In the genomic region with DNA sequence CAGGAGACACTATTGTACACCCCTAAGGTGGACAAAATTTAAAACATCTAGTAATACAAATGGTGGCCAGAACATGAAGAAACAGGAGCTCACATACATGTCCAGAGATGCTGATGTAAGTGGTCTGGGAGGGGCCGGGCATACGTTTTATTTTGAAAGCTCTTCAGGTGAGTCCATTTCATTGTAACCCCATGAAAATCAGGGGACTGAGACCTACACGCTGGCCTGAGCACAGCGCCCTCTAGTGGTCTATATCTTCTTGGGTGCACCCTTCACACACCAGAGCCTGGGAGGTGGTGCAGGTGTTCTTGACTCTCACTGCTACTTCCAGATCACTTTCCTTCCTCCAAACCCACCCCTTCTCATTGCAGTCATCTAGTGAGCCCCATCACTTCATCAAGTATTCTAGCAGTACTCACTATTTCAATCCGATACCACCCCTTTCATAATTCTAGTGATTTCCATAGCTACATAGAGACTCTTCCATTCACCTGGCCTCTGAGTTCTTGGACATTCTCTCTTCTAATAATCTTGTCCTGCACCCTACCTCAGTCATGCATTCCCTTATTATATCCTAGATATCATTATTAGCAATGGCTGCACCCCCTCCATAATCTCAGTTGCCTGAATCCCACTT, we compare ENCODE assay signal across 9 cellular contexts. TPM values are rescaled to one million over a fixed set of nuclear protein-coding genes. Genes with fewer than 3 reads are reported as not detected.
DNase-seq lines count a peak whose midpoint lies in the region; ATAC-seq, FAIRE-seq and TF ChIP-seq lines count a peak whose summit lies in the region.
"Had no signal": no experiment of that assay in that cellular context is flagged by ENCODE, and none has a peak within 500 bp of the region (broad histone marks: within the 10 kb centered on the region; RNA-seq: fewer than 3 reads in every experiment).

No MANE protein-coding gene starts in this region.

- H3K9me3 Mint-ChIP-seq in osteocyte (ENCODE audit: unreplicated experiment) = no peaks in the 10 kb centered on the region

- peak; percentile 25 for ATAC-seq in GM19468 (IDR thresholded peaks at IDR 0.05; ENCODE audit: extremely low read depth, unreplicated experiment)

- DNase-seq in D341Med (ENCODE audit: low spot score) = peak; percentile 63
- peak; percentile 12 for DNase-seq in MG63
- DNase-seq in activated CD4-positive, alpha-beta T cell treated with anti-CD3 and anti-CD28 coated beads for 4 hours = peak; percentile 55 to 56
- DNase-seq in effector memory CD4-positive, alpha-beta T cell = peak; percentile 23 to 42 (median 23)
- no peak for DNase-seq in osteocyte (ENCODE audit: extremely low spot score, unreplicated experiment)
- no peak for DNase-seq in frontal cortex (ENCODE audit: low spot score in 2 of 2)
- DNase-seq in NCI-H226 = no peak

- peaks cover 30% of the 10 kb centered on the region for H3K4me1 Mint-ChIP-seq in osteocyte (ENCODE audit: unreplicated experiment)

- no peak overlapping the region for H3K27ac Mint-ChIP-seq in osteocyte (ENCODE audit: unreplicated experiment)

- no peaks in the 10 kb centered on the region for H3K36me3 ChIP-seq in MG63
- H3K36me3 ChIP-seq in effector memory CD4-positive, alpha-beta T cell (ENCODE audit: control insufficient read depth, insufficient read depth, low read length) = no peaks in the 10 kb centered on the region

- TF ChIP-seq CTCF in osteocyte (IDR thresholded peaks at IDR 0.05) = peak; percentile 71

- no peak for FAIRE-seq in frontal cortex (lab: Jason Lieb, UNC)

- H3K4me3 ChIP-seq in MG63 = no peak overlapping the region
- H3K4me3 ChIP-seq in effector memory CD4-positive, alpha-beta T cell (ENCODE audit: insufficient read depth, low read depth, low read length, poor library complexity, severe bottlenecking) = no peak overlapping the region
- H3K4me3 ChIP-seq: SK-N-MC had no signal

- no peaks in the 10 kb centered on the region for H3K27me3 ChIP-seq in MG63
- no peaks in the 10 kb centered on the region for H3K27me3 ChIP-seq in effector memory CD4-positive, alpha-beta T cell (replicated peaks; ENCODE audit: control insufficient read depth, insufficient read depth, low read length, poor library complexity, severe bottlenecking)

- no peaks in the 10 kb centered on the region for H3K27me3 Mint-ChIP-seq in osteocyte (ENCODE audit: unreplicated experiment)

- H3K4me1 ChIP-seq in effector memory CD4-positive, alpha-beta T cell (ENCODE audit: control insufficient read depth, insufficient read depth, low read length, poor library complexity, severe bottlenecking) = peaks cover 2% of the 10 kb centered on the region

- no peaks in the 10 kb centered on the region for H3K9me3 ChIP-seq in MG63
- H3K9me3 ChIP-seq in effector memory CD4-positive, alpha-beta T cell (ENCODE audit: control insufficient read depth, low read length) = no peaks in the 10 kb centered on the region

- no peak overlapping the region for H3K27ac ChIP-seq in effector memory CD4-positive, alpha-beta T cell (ENCODE audit: insufficient read depth, low read length, poor library complexity, severe bottlenecking)
- H3K27ac ChIP-seq: SK-N-MC had no signal

- no peaks in the 10 kb centered on the region for H3K36me3 Mint-ChIP-seq in osteocyte (ENCODE audit: unreplicated experiment)

- H3K4me3 Mint-ChIP-seq in osteocyte (ENCODE audit: unreplicated experiment) = no peak overlapping the region

RNA-seq across cellular contexts. Expression of gene TLR6, which starts 4.3 kb away (rescaled TPM):
- total RNA-seq in MG63 (2014; rRNA removed; shearing (Covaris generic); ENCODE audit: low replicate concordance) = 0.82 TPM in 1 of 2 replicates, not detected in the other
- 2.5 TPM in 2 replicates for total RNA-seq in osteocyte
- total RNA-seq in frontal cortex = 1.2 TPM

RNA-seq across cellular contexts. Expression of gene FAM114A1, which starts 6.7 kb away (rescaled TPM):
- total RNA-seq in MG63 (2014; rRNA removed; shearing (Covaris generic); ENCODE audit: low replicate concordance) = 40.7 and 56.7 TPM in 2 replicates
- 120 and 139 TPM in 2 replicates for total RNA-seq in osteocyte
- total RNA-seq in frontal cortex = 9.4 TPM

RNA-seq across cellular contexts. Expression of gene TLR1, which starts 56.3 kb away (rescaled TPM):
- total RNA-seq in MG63 (2014; rRNA removed; shearing (Covaris generic); ENCODE audit: low replicate concordance) = 0.07 TPM in 1 of 2 replicates, not detected in the other
- total RNA-seq in osteocyte (0.42 and 0.48 TPM in 2 replicates), frontal cortex (2.0 TPM)

Comparison
In these comparisons a context has a peak if more than half of its experiments do, and no peak if none do; other contexts are left out.
1. DNase-seq: peak in D341Med (single experiment), MG63 (single experiment), activated CD4-positive, alpha-beta T cell treated with anti-CD3 and anti-CD28 coated beads for 4 hours (2 of 2) and effector memory CD4-positive, alpha-beta T cell (3 of 3); none in osteocyte (single experiment), frontal cortex (0 of 2) and NCI-H226 (single experiment).